In genomic region chr1:61724721-61725694, GRCh38 we compare ENCODE assay signal across 1 cellular context.
A peak's percentile ranks its signal among the peaks of the same experiment; 100 is the strongest.
TF ChIP-seq lines count a peak whose summit lies in the region.

TM2D1 (minus strand) TSS chr1:61725141; CDS start chr1:61725120, 21 bp downstream.

TF ChIP-seq in K562, 482 proteins besides CTCF, POLR2A, EP300 and RAD21 (continued from another document and continues in another):
- TF ChIP-seq PRDM10 (IDR thresholded peaks at IDR 0.05; ENCODE audit: partially characterized antibody) (peak; percentile 62), HCFC1 (IDR thresholded peaks at IDR 0.05; ENCODE audit: low read depth, low read length) (peak; percentile 78), E2F8 (IDR thresholded peaks at IDR 0.05; ENCODE audit: low read depth, partially characterized antibody) (peak; percentile 63), THRAP3 (IDR thresholded peaks at IDR 0.05; ENCODE audit: borderline replicate concordance) (no peak), CREB3L1 (IDR thresholded peaks at IDR 0.05; ENCODE audit: borderline replicate concordance, low read depth) (0 out of 2 replicates have a peak, but pooled peaks have one; percentile 53), STAT5A (IDR thresholded peaks at IDR 0.05; ENCODE audit: borderline replicate concordance, low read length) (no peak; the same call in 1 of the 2 replicates), SP2 (IDR thresholded peaks at IDR 0.05; ENCODE audit: extremely low read depth, low read depth, low read length, poor library complexity, severe bottlenecking) (peak; percentile 46), ZNF175 (CRISPR knock-in tag; IDR thresholded peaks at IDR 0.05; ENCODE audit: low read depth) (no peak), JUNB (CRISPR knock-in tag; conservative IDR thresholded peaks at IDR 0.05) (no peak), CBFA2T2 (conservative IDR thresholded peaks at IDR 0.05) (no peak), CBFA2T3 (IDR thresholded peaks at IDR 0.05) (no peak), ID3 (CRISPR knock-in tag; IDR thresholded peaks at IDR 0.05) (no peak), ID3 (tag; IDR thresholded peaks at IDR 0.05) (0 out of 2 replicates have a peak, but pooled peaks have one; percentile 52), NR2F6 (CRISPR knock-in tag; IDR thresholded peaks at IDR 0.05) (no peak), CREB3 (tag; conservative IDR thresholded peaks at IDR 0.05; ENCODE audit: low read depth) (no peak), ZNF507 (tag; conservative IDR thresholded peaks at IDR 0.05) (no peak), PRMT5 (CRISPR knock-in tag; IDR thresholded peaks at IDR 0.05) (no peak), FOS (IDR thresholded peaks at IDR 0.05; ENCODE audit: extremely low read depth, insufficient read length) (no peak), ZBTB40 (IDR thresholded peaks at IDR 0.05) (peak; percentile 94), ZBTB40 (CRISPR knock-in tag; IDR thresholded peaks at IDR 0.05) (no peak), ETS1 (conservative IDR thresholded peaks at IDR 0.05; ENCODE audit: control insufficient read depth, low read depth, low read length) (peak; percentile 88), SMC3 (conservative IDR thresholded peaks at IDR 0.05; ENCODE audit: insufficient read depth, low read depth, low read length) (no peak), ILF3 (IDR thresholded peaks at IDR 0.05; ENCODE audit: borderline replicate concordance) (no peak), CC2D1A (IDR thresholded peaks at IDR 0.05) (no peak; the same call in 1 of the 2 replicates), SMARCA4 (IDR thresholded peaks at IDR 0.05) (peak; percentile 64; the same call in 1 of the 2 replicates), NUFIP1 (IDR thresholded peaks at IDR 0.05; ENCODE audit: partially characterized antibody) (no peak), BCOR (IDR thresholded peaks at IDR 0.05) (0 out of 2 replicates have a peak, but pooled peaks have one; percentile 8), ETS2 (tag; IDR thresholded peaks at IDR 0.05; ENCODE audit: borderline replicate concordance, poor library complexity, severe bottlenecking) (no peak), MCM5 (IDR thresholded peaks at IDR 0.05; ENCODE audit: low read depth) (no peak), RBM39 (optimal IDR thresholded peaks at IDR 0.05; ENCODE audit: low read depth, low read length) (no peak), ZFP1 (CRISPR knock-in tag; IDR thresholded peaks at IDR 0.05) (no peak), HDAC2 (IDR thresholded peaks at IDR 0.05) (peak; percentile 67; the same call in 1 of the 2 replicates), RBM15 (IDR thresholded peaks at IDR 0.05; ENCODE audit: insufficient read depth, low read length) (no peak), ESRRA (IDR thresholded peaks at IDR 0.05; ENCODE audit: borderline replicate concordance, low read depth) (peak; percentile 81), MYBL2 (IDR thresholded peaks at IDR 0.05; ENCODE audit: low read depth) (no peak), MYBL2 (CRISPR knock-in tag; IDR thresholded peaks at IDR 0.05; ENCODE audit: borderline replicate concordance) (no peak), ARID3B (CRISPR knock-in tag; IDR thresholded peaks at IDR 0.05; ENCODE audit: borderline replicate concordance) (no peak)
